ENCODE assay signal across 8 cellular contexts in the genomic region with DNA sequence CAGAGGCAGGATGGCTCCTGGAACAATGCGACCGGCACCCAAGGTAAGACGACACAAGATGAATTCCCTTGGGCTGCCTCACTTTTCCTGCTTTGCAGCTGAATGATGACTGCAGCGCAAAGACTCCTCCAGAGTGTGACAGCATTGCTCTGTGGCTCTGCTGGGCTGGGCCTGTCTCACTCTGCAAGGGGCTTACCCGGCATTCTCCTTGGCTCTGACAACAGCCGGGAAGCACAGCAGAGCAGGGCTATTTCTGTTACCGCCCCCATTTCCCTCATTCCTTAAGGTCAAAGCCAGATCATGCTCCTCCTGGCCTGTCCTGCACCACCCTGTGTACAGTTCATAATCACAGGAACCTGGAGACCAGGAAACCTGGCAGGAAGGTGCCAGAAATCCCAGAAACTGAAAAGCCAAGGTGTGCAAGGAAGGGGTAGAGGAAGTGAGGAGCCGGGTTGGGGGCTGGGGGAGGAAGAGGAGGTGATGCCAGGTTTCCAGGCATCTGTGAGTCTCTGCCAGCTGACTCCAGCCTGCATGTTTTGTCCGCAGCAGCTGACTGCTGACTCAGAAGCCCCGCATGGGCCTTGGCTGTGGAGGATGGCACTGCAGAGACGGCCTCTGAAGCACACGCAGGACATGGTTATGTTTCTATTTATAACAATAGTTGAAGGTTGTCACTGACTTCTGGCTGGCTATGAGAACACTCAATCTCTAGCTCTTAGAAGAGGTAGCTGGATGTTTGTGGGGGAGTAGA.
DNase-seq lines count a peak whose midpoint lies in the region; ATAC-seq and TF ChIP-seq lines count a peak whose summit lies in the region.

No MANE protein-coding gene starts in this region.

- 1 to 16% (median 11%) methylated on average over 9 to 12 of the region's 12 CpGs for WGBS in heart left ventricle, 4 donors

- peak; percentile 61 for DNase-seq in HEK293T (ENCODE audit: extremely low spot score)
- DNase-seq in amniotic stem cell (lab: John Stamatoyannopoulos, UW): peak; percentile 75
- DNase-seq in heart left ventricle: peak; percentile 79 to 92 (median 84)
- no peak for DNase-seq in progenitor cell of endocrine pancreas (ENCODE audit: low spot score, unreplicated experiment)
- DNase-seq in GF-D8 (lab: John Stamatoyannopoulos, UW): no peak
- no peak for DNase-seq in CD4-positive, alpha-beta T cell
- DNase-seq in T-cell: no peak

- peaks cover 0 to 16% (median 11%) of the 10 kb centered on the region in 9 donors for H3K36me3 ChIP-seq in heart left ventricle

- peak overlapping the region in 5 of 12 donors; percentile 1 to 24 (median 14) for H3K4me3 ChIP-seq in heart left ventricle

- H3K9me3 ChIP-seq in heart left ventricle: no peaks in the 10 kb centered on the region
- no peaks in the 10 kb centered on the region for H3K9me3 ChIP-seq in CD4-positive, alpha-beta T cell (ENCODE audit: control insufficient read depth, low read length)

- H3K27me3 Mint-ChIP-seq in progenitor cell of endocrine pancreas (no peaks in the 10 kb centered on the region), T-cell (no peaks in the 10 kb centered on the region)
- H3K27me3 Mint-ChIP-seq in CD4-positive, alpha-beta T cell: no peaks in the 10 kb centered on the region

- H3K36me3 Mint-ChIP-seq in progenitor cell of endocrine pancreas (ENCODE audit: insufficient read depth) (peaks cover 1% of the 10 kb centered on the region), T-cell (peaks cover 13% of the 10 kb centered on the region)
- H3K36me3 Mint-ChIP-seq in CD4-positive, alpha-beta T cell (ENCODE audit: low read depth): no peaks in the 10 kb centered on the region

- peak overlapping the region; percentile 82 to 96 (median 88) for H3K27ac ChIP-seq in heart left ventricle
- no peak overlapping the region for H3K27ac ChIP-seq in CD4-positive, alpha-beta T cell (ENCODE audit: low read depth, low read length)

- H3K4me1 Mint-ChIP-seq in progenitor cell of endocrine pancreas (ENCODE audit: low read depth): peaks cover 7% of the 10 kb centered on the region
- H3K4me1 Mint-ChIP-seq in CD4-positive, alpha-beta T cell (ENCODE audit: low read depth): no peaks in the 10 kb centered on the region
- peaks cover 0 to 5% (median 2%) of the 10 kb centered on the region in 3 donors for H3K4me1 Mint-ChIP-seq in T-cell

- intact Hi-C loops in heart left ventricle (cut with DNase I): loop anchor here in 9 of 10 donors (1.0 to 10.0 kb wide), 13 partner anchors 37 to 167 kb away; a partner anchor contains a TSS
- intact Hi-C loops in CD4-positive, alpha-beta T cell (cut with DNase I, micrococcal nuclease): no loop called here

- POLR2A ChIA-PET in HEK293T (lab: Yijun Ruan, JAX): no interaction called here
- POLR2A ChIA-PET in CD4-positive, alpha-beta T cell (lab: Charles Lee): no interaction called here
- POLR2A ChIA-PET in T-cell (lab: Charles Lee): no interaction called here

- H3K4me3 Mint-ChIP-seq in progenitor cell of endocrine pancreas (ENCODE audit: low read depth): no peak overlapping the region
- no peak overlapping the region for H3K4me3 Mint-ChIP-seq in CD4-positive, alpha-beta T cell
- no peak overlapping the region for H3K4me3 Mint-ChIP-seq in T-cell

- H3K27me3 ChIP-seq in heart left ventricle: no peaks in the 10 kb centered on the region
- H3K27me3 ChIP-seq in CD4-positive, alpha-beta T cell (ENCODE audit: control insufficient read depth, insufficient read depth, low read length): no peaks in the 10 kb centered on the region

- peak; percentile 88 to 94 (median 90) for ATAC-seq in heart left ventricle
- no peak for ATAC-seq in HG03175 (IDR thresholded peaks at IDR 0.05; ENCODE audit: unreplicated experiment)
- no peak for ATAC-seq in CD4-positive, alpha-beta T cell (ENCODE audit: poor library complexity)
- ATAC-seq in T-cell (replicated peaks in 1 of 4): no peak

- TF ChIP-seq POLR2A in heart left ventricle (IDR thresholded peaks at IDR 0.05): peak in 1 of 2 donors; percentile 13

- H3K4me1 ChIP-seq in heart left ventricle: peaks cover 4 to 95% (median 54%) of the 10 kb centered on the region in 12 donors

- H3K27ac Mint-ChIP-seq in progenitor cell of endocrine pancreas: peak overlapping the region; percentile 12
- no peak overlapping the region for H3K27ac Mint-ChIP-seq in CD4-positive, alpha-beta T cell
- no peak overlapping the region for H3K27ac Mint-ChIP-seq in T-cell

- H3K9me3 Mint-ChIP-seq in progenitor cell of endocrine pancreas (ENCODE audit: low read depth) (no peaks in the 10 kb centered on the region), T-cell (no peaks in the 10 kb centered on the region)
- no peaks in the 10 kb centered on the region for H3K9me3 Mint-ChIP-seq in CD4-positive, alpha-beta T cell

- TF ChIP-seq CTCF in heart left ventricle (IDR thresholded peaks at IDR 0.05): peak; percentile 14 to 78 (median 54)
- TF ChIP-seq CTCF in progenitor cell of endocrine pancreas (IDR thresholded peaks at IDR 0.05; ENCODE audit: unreplicated experiment): no peak
- no peak for TF ChIP-seq CTCF in CD4-positive, alpha-beta T cell (IDR thresholded peaks at IDR 0.05)

- CTCF ChIA-PET in HEK293T (lab: Yijun Ruan, JAX) (interaction anchor here (0.6 to 1.8 kb wide), 4 partner anchors 19 to 166 kb away, joined by 3 to 8 read pairs (median 4); no protein-coding TSS in a partner anchor), T-cell (lab: Charles Lee) (interaction anchor here in 1 of 2 donors (0.6 kb wide), 1 partner anchor 9 kb away, joined by 3 read pairs; no protein-coding TSS in a partner anchor)
- CTCF ChIA-PET in CD4-positive, alpha-beta T cell (lab: Charles Lee): interaction anchor here (1.0 kb wide), 1 partner anchor 165 kb away, joined by 3 read pairs; no protein-coding TSS in a partner anchor

TF ChIP-seq in HEK293T, 16 proteins besides CTCF, POLR2A, EP300 and RAD21:
- TF ChIP-seq CTBP1 (IDR thresholded peaks at IDR 0.05; ENCODE audit: borderline replicate concordance): no peak
- no peak for TF ChIP-seq SP1 (IDR thresholded peaks at IDR 0.05)
- no peak for TF ChIP-seq FOXK2 (IDR thresholded peaks at IDR 0.05)
- no peak for TF ChIP-seq TARDBP (IDR thresholded peaks at IDR 0.05)
- no peak for TF ChIP-seq NFRKB (IDR thresholded peaks at IDR 0.05)
- TF ChIP-seq SUZ12 (IDR thresholded peaks at IDR 0.05): no peak
- TF ChIP-seq BHLHE40 (IDR thresholded peaks at IDR 0.05; ENCODE audit: borderline replicate concordance): no peak
- no peak for TF ChIP-seq LEF1 (IDR thresholded peaks at IDR 0.05; ENCODE audit: borderline replicate concordance)
- TF ChIP-seq ELF4 (IDR thresholded peaks at IDR 0.05): no peak

Comparison
In these comparisons a context has a peak if more than half of its experiments do, and no peak if none do; other contexts are left out.
1. DNase-seq: peak in HEK293T (single experiment), amniotic stem cell (single experiment) and heart left ventricle (5 of 5); none in progenitor cell of endocrine pancreas (single experiment), GF-D8 (single experiment), CD4-positive, alpha-beta T cell (0 of 10) and T-cell (0 of 34).
2. ATAC-seq: peak in heart left ventricle (4 of 4); none in HG03175 (single experiment), CD4-positive, alpha-beta T cell (single experiment) and T-cell (0 of 4).
3. CTCF ChIP-seq: peak in heart left ventricle (12 of 12); none in progenitor cell of endocrine pancreas (single experiment) and CD4-positive, alpha-beta T cell (single experiment).
4. intact Hi-C loops: an anchor here in heart left ventricle (1.0 to 10.0 kb wide); none called in CD4-positive, alpha-beta T cell.